ENCODE assay signal across 8 cellular contexts in genomic region chr2:88627856-88628568, GRCh38. TPM values are rescaled to one million over a fixed set of nuclear protein-coding genes. Genes with fewer than 3 reads are reported as not detected.
A peak's percentile ranks its signal among the peaks of the same experiment; 100 is the strongest.
DNase-seq lines count a peak whose midpoint lies in the region; ATAC-seq and TF ChIP-seq lines count a peak whose summit lies in the region.

No MANE protein-coding gene starts in this region.

- H2AFZ ChIP-seq in PC-9 (peak overlapping the region; percentile 82), neural cell (ENCODE audit: low read depth, low read length) (peak overlapping the region; percentile 61)

- H3K36me3 ChIP-seq in PC-9 (ENCODE audit: low read depth), result no peaks in the 10 kb centered on the region
- no peaks in the 10 kb centered on the region for H3K36me3 ChIP-seq in neural cell (ENCODE audit: insufficient read depth, low read length)

- peak overlapping the region; percentile 91 for H3K27ac ChIP-seq in CD4-positive, alpha-beta T cell (ENCODE audit: low read depth, low read length)
- H3K27ac ChIP-seq in PC-9 (peak overlapping the region; percentile 95), neural cell (ENCODE audit: low read length) (peak overlapping the region; percentile 88)

- H3K4me3 ChIP-seq in PC-9, result peak overlapping the region; percentile 59
- peak overlapping the region; percentile 90 for H3K4me3 ChIP-seq in neural cell (ENCODE audit: low read length)

- H3K4me2 ChIP-seq in PC-9 (peak overlapping the region; percentile 82), neural cell (ENCODE audit: low read length) (peak overlapping the region; percentile 69)

- ATAC-seq in CD4-positive, alpha-beta T cell (ENCODE audit: poor library complexity), result peak; percentile 41
- peak; percentile 31 for ATAC-seq in GM19328 (IDR thresholded peaks at IDR 0.05; ENCODE audit: unreplicated experiment)
- ATAC-seq in HG03442 (IDR thresholded peaks at IDR 0.05; ENCODE audit: unreplicated experiment), result peak; percentile 35

- H3K79me2 ChIP-seq in PC-9 (ENCODE audit: low read depth), result peaks cover 36% of the 10 kb centered on the region
- peaks cover 32% of the 10 kb centered on the region for H3K79me2 ChIP-seq in neural cell (replicated peaks; ENCODE audit: insufficient read depth, low read length)

- no peaks in the 10 kb centered on the region for H3K27me3 ChIP-seq in CD4-positive, alpha-beta T cell (ENCODE audit: control insufficient read depth, insufficient read depth, low read length)
- H3K27me3 ChIP-seq in PC-9 (ENCODE audit: insufficient read depth, low read depth) (no peaks in the 10 kb centered on the region), neural cell (ENCODE audit: insufficient read depth, low read depth, low read length) (no peaks in the 10 kb centered on the region)

- H3K9me2 ChIP-seq in PC-9 (ENCODE audit: insufficient read depth) (no peaks in the 10 kb centered on the region), neural cell (ENCODE audit: insufficient read depth, low read length) (no peaks in the 10 kb centered on the region)

- H3K27ac Mint-ChIP-seq in CD4-positive, alpha-beta T cell, result no peak overlapping the region

- no peaks in the 10 kb centered on the region for H3K27me3 Mint-ChIP-seq in CD4-positive, alpha-beta T cell

- peaks cover 12% of the 10 kb centered on the region for H3K4me1 Mint-ChIP-seq in CD4-positive, alpha-beta T cell (ENCODE audit: low read depth)

- TSS peak; percentile 88 for BruUV-seq in PC-9 (replicated peaks; lab: Mats Ljungman, UMichigan)

- peaks cover 26% of the 10 kb centered on the region for H3K4me1 ChIP-seq in PC-9 (replicated peaks; ENCODE audit: insufficient read depth)

- CTCF ChIA-PET in CD4-positive, alpha-beta T cell (lab: Charles Lee), result interaction anchor here (1.9 to 2.4 kb wide), 2 partner anchors 44 to 63 kb away, joined by 8 to 9 read pairs; partner anchors contain the start of gene RPIA
- CTCF ChIA-PET in PC-9 (lab: Charles Lee), result interaction anchor here (1.1 kb wide), 1 partner anchor 41 kb away, joined by 7 read pairs; no protein-coding TSS in a partner anchor

- peaks cover 10% of the 10 kb centered on the region; the same call in 1 of the 2 replicates for H3F3A ChIP-seq in PC-9 (ENCODE audit: insufficient read depth, low read depth)
- H3F3A ChIP-seq in neural cell (ENCODE audit: insufficient read depth, low read length, poor library complexity, severe bottlenecking), result no peaks in the 10 kb centered on the region

- TF ChIP-seq EP300 in neural cell (conservative IDR thresholded peaks at IDR 0.05; ENCODE audit: poor library complexity, severe bottlenecking), result no peak

- no peak overlapping the region for H3K4me3 Mint-ChIP-seq in CD4-positive, alpha-beta T cell

- H3K36me3 Mint-ChIP-seq in CD4-positive, alpha-beta T cell (ENCODE audit: low read depth), result peaks cover 3% of the 10 kb centered on the region

- peak overlapping the region; percentile 77 for H3K9ac ChIP-seq in neural cell (ENCODE audit: low read length)

- TF ChIP-seq CTCF in CD4-positive, alpha-beta T cell (IDR thresholded peaks at IDR 0.05), result no peak
- no peak for TF ChIP-seq CTCF in PC-9 (conservative IDR thresholded peaks at IDR 0.05)
- no peak for TF ChIP-seq CTCF in neural cell (IDR thresholded peaks at IDR 0.05; ENCODE audit: poor library complexity, severe bottlenecking)

- TF ChIP-seq RAD21 in neural cell (conservative IDR thresholded peaks at IDR 0.05), result no peak

- peak; percentile 46 to 78 (median 60) for DNase-seq in CD4-positive, alpha-beta T cell
- DNase-seq in PC-9, result peak; percentile 85 to 89
- DNase-seq in activated T-cell treated with anti-CD3 and anti-CD28 coated beads, Interleukin-2, amount 50 U/mL, for 1 hour, result peak; percentile 76
- DNase-seq in fibroblast of peridontal ligament (ENCODE audit: extremely low read depth), result peak; percentile 99
- DNase-seq in stromal cell of bone marrow (ENCODE audit: low read depth), result peak; percentile 97

- H3K9me3 Mint-ChIP-seq in CD4-positive, alpha-beta T cell, result no peaks in the 10 kb centered on the region

- intact Hi-C loops in CD4-positive, alpha-beta T cell (cut with DNase I, micrococcal nuclease), result loop anchor here (1.0 to 5.0 kb wide), 4 partner anchors 36 to 611 kb away; partner anchors contain the start of genes RPIA (in 2 of the 2) and RNU2-63P (in 1 of the 2)
- intact Hi-C loops in PC-9 (cut with micrococcal nuclease; ENCODE audit: unreplicated experiment), result loop anchor here (1.0 to 5.0 kb wide), 4 partner anchors 27 to 41 kb away; no protein-coding TSS in a partner anchor

- no peaks in the 10 kb centered on the region for H3K9me3 ChIP-seq in CD4-positive, alpha-beta T cell (ENCODE audit: control insufficient read depth, low read length)
- no peaks in the 10 kb centered on the region for H3K9me3 ChIP-seq in PC-9 (ENCODE audit: insufficient read depth, low read depth)
- H3K9me3 ChIP-seq in neural cell (ENCODE audit: low read length), result no peaks in the 10 kb centered on the region

- H4K20me1 ChIP-seq in PC-9 (ENCODE audit: insufficient read depth), result peaks cover 6% of the 10 kb centered on the region; the same call in 1 of the 2 replicates
- H4K20me1 ChIP-seq in neural cell (ENCODE audit: insufficient read depth), result no peaks in the 10 kb centered on the region

- POLR2A ChIA-PET in CD4-positive, alpha-beta T cell (lab: Charles Lee), result interaction anchor here (0.7 to 3.5 kb wide), 13 partner anchors 8 to 573 kb away, joined by 3 to 55 read pairs (median 4); partner anchors contain the start of gene RPIA
- POLR2A ChIA-PET in PC-9 (lab: Charles Lee; ENCODE audit: unreplicated experiment), result interaction anchor here (0.6 to 1.3 kb wide), 8 partner anchors 9 to 553 kb away, joined by 3 to 29 read pairs (median 6); no protein-coding TSS in a partner anchor

TF ChIP-seq in neural cell, 6 proteins besides CTCF, POLR2A, EP300 and RAD21:
- TF ChIP-seq MXI1 (conservative IDR thresholded peaks at IDR 0.05; ENCODE audit: poor library complexity, severe bottlenecking) (peak; percentile 28), REST (IDR thresholded peaks at IDR 0.05; ENCODE audit: borderline replicate concordance) (peak; percentile 60), TAF1 (IDR thresholded peaks at IDR 0.05; ENCODE audit: low read depth) (peak; percentile 29), EZH2 (IDR thresholded peaks at IDR 0.05; ENCODE audit: borderline replicate concordance, insufficient read depth, low read length, poor library complexity, severe bottlenecking) (no peak), POLR2AphosphoS5 (IDR thresholded peaks at IDR 0.05) (peak; percentile 84)

RNA-seq across cellular contexts. Expression of gene EIF2AK3, which starts 0.7 kb away (rescaled TPM):
- total RNA-seq in CD4-positive, alpha-beta T cell, result 10 to 100 TPM; 30.6 to 37.0 TPM
- 8.8 and 12.1 TPM in 2 replicates for total RNA-seq in PC-9 (2021)
- polyA plus RNA-seq in neural cell, result 21.0 and 23.2 TPM in 2 replicates
- 44.0 and 45.5 TPM in 2 replicates for polyA minus RNA-seq in neural cell

Comparison
In these comparisons a context has a peak if more than half of its experiments do, and no peak if none do; other contexts are left out.
1. Peak in every context shown above with its lines: DNase-seq, ATAC-seq, H3K4me3 ChIP-seq and H3K27ac ChIP-seq.